ENCODE assay signal across 9 cellular contexts in the genomic region with DNA sequence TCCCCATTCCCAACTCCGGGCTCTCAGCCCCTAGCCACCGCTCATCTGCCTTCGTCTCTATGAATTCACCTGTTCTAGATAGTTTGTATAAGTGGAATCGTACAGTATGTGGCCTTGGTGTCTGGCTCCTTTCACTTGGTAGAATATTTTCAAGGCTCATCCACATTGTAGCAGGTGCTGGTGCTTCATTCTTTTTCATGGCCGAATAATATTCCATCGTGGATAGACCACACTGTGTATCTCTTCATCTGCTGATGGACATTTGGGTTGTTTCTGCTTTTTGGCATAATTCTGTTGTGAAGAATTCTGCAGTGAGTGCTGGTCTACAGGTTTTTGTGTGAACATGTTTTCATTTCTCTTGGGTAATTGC.
DNase-seq lines count a peak whose midpoint lies in the region; ATAC-seq and TF ChIP-seq lines count a peak whose summit lies in the region.
"Had no signal": no experiment of that assay in that cellular context is flagged by ENCODE, and none has a peak within 500 bp of the region (broad histone marks: within the 10 kb centered on the region; RNA-seq: fewer than 3 reads in every experiment).

No MANE protein-coding gene starts in this region.

- no peaks in the 10 kb centered on the region for H3K9me3 ChIP-seq in SK-N-SH
- no peaks in the 10 kb centered on the region; the same call in 1 of the 2 replicates for H3K9me3 ChIP-seq in OCI-LY3 (ENCODE audit: insufficient read depth, low read length)
- H3K9me3 ChIP-seq in sigmoid colon: no peaks in the 10 kb centered on the region

- H3K79me2 ChIP-seq in SK-N-SH (ENCODE audit: insufficient read depth) (peaks cover 96% of the 10 kb centered on the region), OCI-LY3 (ENCODE audit: low read length) (peaks cover 23% of the 10 kb centered on the region)

- TF ChIP-seq POLR2A in sigmoid colon (IDR thresholded peaks at IDR 0.05): no peak

- peak overlapping the region; percentile 3 for H3K4me3 Mint-ChIP-seq in endothelial cell (ENCODE audit: unreplicated experiment)

- no peaks in the 10 kb centered on the region for H3K27me3 ChIP-seq in SK-N-SH (ENCODE audit: insufficient read depth)
- no peaks in the 10 kb centered on the region for H3K27me3 ChIP-seq in OCI-LY3 (ENCODE audit: low read depth, low read length)
- no peaks in the 10 kb centered on the region for H3K27me3 ChIP-seq in sigmoid colon

- peaks cover 25% of the 10 kb centered on the region for H3K36me3 Mint-ChIP-seq in endothelial cell (ENCODE audit: low read depth, unreplicated experiment)

- ATAC-seq in SK-N-SH treated with all-trans-retinoic acid at 6 μM for 48 hours: no peak
- no peak for ATAC-seq in GM18909 (IDR thresholded peaks at IDR 0.05; ENCODE audit: poor library complexity, unreplicated experiment)

- H3K4me2 ChIP-seq in SK-N-SH (peak overlapping the region; percentile 60; the same call in 1 of the 2 replicates), OCI-LY3 (ENCODE audit: low read length) (peak overlapping the region; percentile 71)

- TF ChIP-seq EP300 in SK-N-SH (IDR thresholded peaks at IDR 0.05; ENCODE audit: borderline replicate concordance in 1 of 2, low read depth in 1 of 2, low read length in 1 of 2) (no peak), sigmoid colon (IDR thresholded peaks at IDR 0.05) (no peak)

- peaks cover 4% of the 10 kb centered on the region for H3F3A ChIP-seq in SK-N-SH (replicated peaks; ENCODE audit: insufficient read depth)

- TF ChIP-seq CTCF in SK-N-SH (IDR thresholded peaks at IDR 0.05) (no peak), OCI-LY3 (IDR thresholded peaks at IDR 0.05; ENCODE audit: low read depth, low read length) (no peak), endothelial cell (IDR thresholded peaks at IDR 0.05; ENCODE audit: unreplicated experiment) (no peak), sigmoid colon (IDR thresholded peaks at IDR 0.05) (no peak)

- no peak overlapping the region; a peak in 1 of 4 replicates for H3K27ac ChIP-seq in SK-N-SH (ENCODE audit: low read depth in 2 of 2, low read length in 1 of 2)
- peak overlapping the region; percentile 88 for H3K27ac ChIP-seq in OCI-LY3 (ENCODE audit: low read length)
- peak overlapping the region in 3 of 4 donors; percentile 50 to 67 (median 59) for H3K27ac ChIP-seq in sigmoid colon
- H3K27ac ChIP-seq: 22Rv1 had no signal

- H3K36me3 ChIP-seq in SK-N-SH (replicated peaks in 1 of 2; ENCODE audit: control insufficient read depth in 1 of 2, insufficient read depth in 2 of 2, low read length in 1 of 2) (no peaks in the 10 kb centered on the region), OCI-LY3 (replicated peaks; ENCODE audit: low read depth, low read length) (peaks cover 3% of the 10 kb centered on the region), sigmoid colon (no peaks in the 10 kb centered on the region)

- 95% methylated on average over 6 of the region's 6 CpGs for WGBS in SK-N-SH (ENCODE audit: low lambda C conversion rate)
- 89 to 95% methylated on average over 6 of the region's 6 CpGs for WGBS in sigmoid colon, 2 donors

- no peak overlapping the region for H3K4me3 ChIP-seq in SK-N-SH (ENCODE audit: low read depth in 2 of 2, low read length in 1 of 2)
- peak overlapping the region; percentile 61 for H3K4me3 ChIP-seq in OCI-LY3 (ENCODE audit: low read length)
- H3K4me3 ChIP-seq in sigmoid colon: no peak overlapping the region

- H3K9me2 ChIP-seq in SK-N-SH: no peaks in the 10 kb centered on the region

- H3K9me3 Mint-ChIP-seq in endothelial cell (ENCODE audit: unreplicated experiment): no peaks in the 10 kb centered on the region

- peaks cover 14% of the 10 kb centered on the region for H3K27me3 Mint-ChIP-seq in endothelial cell (ENCODE audit: unreplicated experiment)

- CTCF ChIA-PET in SK-N-SH (lab: Yijun Ruan, JAX): interaction anchor here (1.0 to 2.0 kb wide), 2 partner anchors 35 to 65 kb away, joined by 3 to 5 read pairs; no protein-coding TSS in a partner anchor

- H3K4me1 ChIP-seq in SK-N-SH (ENCODE audit: control insufficient read depth in 1 of 2, insufficient read depth in 2 of 2, low read depth in 1 of 2, low read length in 1 of 2) (peaks cover 16 to 23% of the 10 kb centered on the region in 2 experiments; a peak in 3 of 4 replicates), OCI-LY3 (ENCODE audit: low read length) (peaks cover 54% of the 10 kb centered on the region), sigmoid colon (peaks cover 0 to 84% (median 63%) of the 10 kb centered on the region in 4 donors)

- no peak overlapping the region for H3K9ac ChIP-seq in SK-N-SH
- peak overlapping the region; percentile 44; the same call in 1 of the 2 replicates for H3K9ac ChIP-seq in OCI-LY3 (ENCODE audit: low read length)

- H4K20me1 ChIP-seq in SK-N-SH (ENCODE audit: insufficient read depth) (peaks cover 70% of the 10 kb centered on the region), OCI-LY3 (ENCODE audit: insufficient read depth, low read length) (no peaks in the 10 kb centered on the region)

- TF ChIP-seq RAD21 in SK-N-SH (IDR thresholded peaks at IDR 0.05; ENCODE audit: low read length): no peak

- H2AFZ ChIP-seq in SK-N-SH (ENCODE audit: low read depth) (no peak overlapping the region), OCI-LY3 (ENCODE audit: low read depth, low read length) (no peak overlapping the region)

- POLR2A ChIA-PET in SK-N-SH (lab: Yijun Ruan, JAX): no interaction called here

- intact Hi-C loops in sigmoid colon (cut with DNase I): no loop called here

- DNase-seq in SK-N-SH (no peak), endothelial cell (ENCODE audit: low spot score) (no peak), sigmoid colon (no peak), activated gamma-delta T cell treated with Interleukin-2 at 50 U/mL for 16 hours (no peak)
- no peak for DNase-seq in stimulated activated CD4-positive, alpha-beta T cell treated with anti-CD3 and anti-CD28 coated beads, Interleukin-2, amount 100 ng/mL, for 24 hours

- H3K4me1 Mint-ChIP-seq in endothelial cell (ENCODE audit: unreplicated experiment): peaks cover 77% of the 10 kb centered on the region

- H3K27ac Mint-ChIP-seq in endothelial cell (ENCODE audit: unreplicated experiment): peak overlapping the region; percentile 28

TF ChIP-seq in SK-N-SH, 30 proteins besides CTCF, POLR2A, EP300 and RAD21 (continues in another document):
- TF ChIP-seq, protein P1, sequence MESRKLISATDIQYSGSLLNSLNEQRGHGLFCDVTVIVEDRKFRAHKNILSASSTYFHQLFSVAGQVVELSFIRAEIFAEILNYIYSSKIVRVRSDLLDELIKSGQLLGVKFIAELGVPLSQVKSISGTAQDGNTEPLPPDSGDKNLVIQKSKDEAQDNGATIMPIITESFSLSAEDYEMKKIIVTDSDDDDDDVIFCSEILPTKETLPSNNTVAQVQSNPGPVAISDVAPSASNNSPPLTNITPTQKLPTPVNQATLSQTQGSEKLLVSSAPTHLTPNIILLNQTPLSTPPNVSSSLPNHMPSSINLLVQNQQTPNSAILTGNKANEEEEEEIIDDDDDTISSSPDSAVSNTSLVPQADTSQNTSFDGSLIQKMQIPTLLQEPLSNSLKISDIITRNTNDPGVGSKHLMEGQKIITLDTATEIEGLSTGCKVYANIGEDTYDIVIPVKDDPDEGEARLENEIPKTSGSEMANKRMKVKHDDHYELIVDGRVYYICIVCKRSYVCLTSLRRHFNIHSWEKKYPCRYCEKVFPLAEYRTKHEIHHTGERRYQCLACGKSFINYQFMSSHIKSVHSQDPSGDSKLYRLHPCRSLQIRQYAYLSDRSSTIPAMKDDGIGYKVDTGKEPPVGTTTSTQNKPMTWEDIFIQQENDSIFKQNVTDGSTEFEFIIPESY (IDR thresholded peaks at IDR 0.05; ENCODE audit: borderline replicate concordance, low read depth): no peak
- TF ChIP-seq FOSL2 (IDR thresholded peaks at IDR 0.05; ENCODE audit: borderline replicate concordance, low read depth): no peak
- no peak for TF ChIP-seq NRF1 (IDR thresholded peaks at IDR 0.05; ENCODE audit: low read depth, low read length)
- no peak for TF ChIP-seq GATA2 (CRISPR knock-in tag; IDR thresholded peaks at IDR 0.05)
- TF ChIP-seq NFIC (IDR thresholded peaks at IDR 0.05; ENCODE audit: borderline replicate concordance): no peak
- TF ChIP-seq POLR2AphosphoS5 (IDR thresholded peaks at IDR 0.05; ENCODE audit: low read depth, low read length): no peak
- no peak for TF ChIP-seq RFX5 (IDR thresholded peaks at IDR 0.05; ENCODE audit: low read length)
- TF ChIP-seq, protein P2, sequence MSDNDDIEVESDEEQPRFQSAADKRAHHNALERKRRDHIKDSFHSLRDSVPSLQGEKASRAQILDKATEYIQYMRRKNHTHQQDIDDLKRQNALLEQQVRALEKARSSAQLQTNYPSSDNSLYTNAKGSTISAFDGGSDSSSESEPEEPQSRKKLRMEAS (IDR thresholded peaks at IDR 0.05; ENCODE audit: low read depth): no peak
- TF ChIP-seq ELF1 (IDR thresholded peaks at IDR 0.05): no peak

TF ChIP-seq in SK-N-SH treated with all-trans-retinoic acid at 6 μM for 48 hours, 23 proteins besides CTCF, POLR2A, EP300 and RAD21 (continues in another document):
- TF ChIP-seq, protein P3, sequence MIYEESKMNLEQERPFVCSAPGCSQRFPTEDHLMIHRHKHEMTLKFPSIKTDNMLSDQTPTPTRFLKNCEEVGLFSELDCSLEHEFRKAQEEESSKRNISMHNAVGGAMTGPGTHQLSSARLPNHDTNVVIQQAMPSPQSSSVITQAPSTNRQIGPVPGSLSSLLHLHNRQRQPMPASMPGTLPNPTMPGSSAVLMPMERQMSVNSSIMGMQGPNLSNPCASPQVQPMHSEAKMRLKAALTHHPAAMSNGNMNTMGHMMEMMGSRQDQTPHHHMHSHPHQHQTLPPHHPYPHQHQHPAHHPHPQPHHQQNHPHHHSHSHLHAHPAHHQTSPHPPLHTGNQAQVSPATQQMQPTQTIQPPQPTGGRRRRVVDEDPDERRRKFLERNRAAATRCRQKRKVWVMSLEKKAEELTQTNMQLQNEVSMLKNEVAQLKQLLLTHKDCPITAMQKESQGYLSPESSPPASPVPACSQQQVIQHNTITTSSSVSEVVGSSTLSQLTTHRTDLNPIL (CRISPR knock-in tag; IDR thresholded peaks at IDR 0.05; ENCODE audit: low read depth): no peak
- TF ChIP-seq, protein P4, sequence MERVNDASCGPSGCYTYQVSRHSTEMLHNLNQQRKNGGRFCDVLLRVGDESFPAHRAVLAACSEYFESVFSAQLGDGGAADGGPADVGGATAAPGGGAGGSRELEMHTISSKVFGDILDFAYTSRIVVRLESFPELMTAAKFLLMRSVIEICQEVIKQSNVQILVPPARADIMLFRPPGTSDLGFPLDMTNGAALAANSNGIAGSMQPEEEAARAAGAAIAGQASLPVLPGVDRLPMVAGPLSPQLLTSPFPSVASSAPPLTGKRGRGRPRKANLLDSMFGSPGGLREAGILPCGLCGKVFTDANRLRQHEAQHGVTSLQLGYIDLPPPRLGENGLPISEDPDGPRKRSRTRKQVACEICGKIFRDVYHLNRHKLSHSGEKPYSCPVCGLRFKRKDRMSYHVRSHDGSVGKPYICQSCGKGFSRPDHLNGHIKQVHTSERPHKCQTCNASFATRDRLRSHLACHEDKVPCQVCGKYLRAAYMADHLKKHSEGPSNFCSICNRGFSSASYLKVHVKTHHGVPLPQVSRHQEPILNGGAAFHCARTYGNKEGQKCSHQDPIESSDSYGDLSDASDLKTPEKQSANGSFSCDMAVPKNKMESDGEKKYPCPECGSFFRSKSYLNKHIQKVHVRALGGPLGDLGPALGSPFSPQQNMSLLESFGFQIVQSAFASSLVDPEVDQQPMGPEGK (CRISPR knock-in tag; IDR thresholded peaks at IDR 0.05; ENCODE audit: borderline replicate concordance): no peak
- no peak for TF ChIP-seq BACH2 (CRISPR knock-in tag; IDR thresholded peaks at IDR 0.05; ENCODE audit: borderline replicate concordance)

Comparison
In these comparisons a context has a peak if more than half of its experiments do, and no peak if none do; other contexts are left out.
1. H3K27ac ChIP-seq: peak in OCI-LY3 (single experiment) and sigmoid colon (3 of 4); none in SK-N-SH (0 of 2).